7 cellular contexts compared by ENCODE assay signal in the genomic region with DNA sequence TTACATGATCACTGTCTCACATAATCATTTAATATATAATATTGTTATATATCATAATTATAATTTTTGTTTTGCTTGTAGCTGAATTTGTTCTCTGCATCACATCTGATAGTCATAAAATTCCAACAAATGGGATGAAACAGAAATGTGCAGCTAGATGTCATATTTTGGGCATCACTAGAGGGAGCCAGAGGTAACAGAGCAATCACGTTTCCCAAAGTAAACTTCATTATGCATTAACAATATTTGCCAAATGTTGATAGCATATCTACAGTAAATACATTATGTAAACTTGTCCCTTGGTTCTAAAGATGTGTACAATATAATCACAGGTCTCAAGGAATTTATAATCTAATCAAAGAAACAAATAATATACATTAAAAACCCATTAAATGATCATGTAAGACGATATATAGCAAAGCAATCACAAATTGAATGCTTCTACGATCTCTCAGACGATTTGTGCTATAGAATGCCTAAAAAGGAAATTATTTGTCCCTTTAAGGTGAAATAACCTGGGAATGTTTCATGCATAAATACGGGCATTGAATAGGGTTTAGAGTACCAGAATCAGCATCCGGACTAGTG.
DNase-seq lines count a peak whose midpoint lies in the region; ATAC-seq, FAIRE-seq and TF ChIP-seq lines count a peak whose summit lies in the region.

No MANE protein-coding gene starts in this region.

- H3K4me3 ChIP-seq in bronchial epithelial cell (ENCODE audit: low read depth, low read length) (no peak overlapping the region), osteoblast (ENCODE audit: insufficient read depth, low read length) (no peak overlapping the region)

- DNase-seq in Kasumi-1 (lab: John Stamatoyannopoulos, UW) (peak; percentile 13 to 47), bronchial epithelial cell (ENCODE audit: low read depth) (peak; percentile 45), osteoblast (ENCODE audit: insufficient read length, low spot score, missing footprints) (no peak), DMS79 treated with DMSO at 0.1 percent for 48 hours (lab: John Stamatoyannopoulos, UW) (no peak), mucosa of gallbladder (ENCODE audit: low spot score) (no peak)

- H3K9me3 ChIP-seq in osteoblast (ENCODE audit: low read depth, low read length): no peaks in the 10 kb centered on the region

- H3K4me2 ChIP-seq in osteoblast (ENCODE audit: insufficient read depth, low read length): no peak overlapping the region

- ATAC-seq in GM19328 (IDR thresholded peaks at IDR 0.05; ENCODE audit: unreplicated experiment): no peak

- H3K27me3 ChIP-seq in bronchial epithelial cell (ENCODE audit: control insufficient read depth, insufficient read depth, low read length) (no peaks in the 10 kb centered on the region), osteoblast (ENCODE audit: insufficient read depth, low read length) (no peaks in the 10 kb centered on the region)

- H3K36me3 ChIP-seq in bronchial epithelial cell (ENCODE audit: control insufficient read depth, insufficient read depth, low read length) (no peaks in the 10 kb centered on the region), osteoblast (ENCODE audit: insufficient read depth, low read length) (no peaks in the 10 kb centered on the region)

- H3K4me1 ChIP-seq in osteoblast (ENCODE audit: insufficient read depth, low read length): no peaks in the 10 kb centered on the region

- FAIRE-seq in G401.6 (lab: Jason Lieb, UNC) (peak; percentile 40), bronchial epithelial cell (lab: Jason Lieb, UNC) (no peak)

- H3K79me2 ChIP-seq in osteoblast (ENCODE audit: insufficient read depth, low read length): no peaks in the 10 kb centered on the region

- no peak overlapping the region for H3K27ac ChIP-seq in osteoblast (ENCODE audit: low read depth, low read length)

- H4K20me1 ChIP-seq in osteoblast (ENCODE audit: insufficient read depth, low read length): no peaks in the 10 kb centered on the region

- TF ChIP-seq CTCF in bronchial epithelial cell (IDR thresholded peaks at IDR 0.05; ENCODE audit: insufficient read depth, low read length, severe bottlenecking): peak; percentile 66
- TF ChIP-seq CTCF in osteoblast (IDR thresholded peaks at IDR 0.05; ENCODE audit: extremely low read depth, low read depth, low read length): peak; percentile 57

- H2AFZ ChIP-seq in osteoblast (ENCODE audit: low read length): no peak overlapping the region

Comparison
In these comparisons a context has a peak if more than half of its experiments do, and no peak if none do; other contexts are left out.
1. DNase-seq: peak in Kasumi-1 (2 of 2) and bronchial epithelial cell (single experiment); none in osteoblast (single experiment), DMS79 treated with DMSO at 0.1 percent for 48 hours (single experiment) and mucosa of gallbladder (single experiment).